In genomic region chr9:37202091-37202490, GRCh38 we compare ENCODE assay signal across 22 cellular contexts.
DNase-seq lines count a peak whose midpoint lies in the region; ATAC-seq, FAIRE-seq and TF ChIP-seq lines count a peak whose summit lies in the region.
"Had no signal": no experiment of that assay in that cellular context is flagged by ENCODE, and none has a peak within 500 bp of the region (broad histone marks: within the 10 kb centered on the region; RNA-seq: fewer than 3 reads in every experiment).

No MANE protein-coding gene starts in this region.

- no peaks in the 10 kb centered on the region for H4K20me1 ChIP-seq in DOHH2 (ENCODE audit: control insufficient read depth, insufficient read depth, low read depth, low read length)
- no peaks in the 10 kb centered on the region for H4K20me1 ChIP-seq in K562 (replicated peaks; ENCODE audit: control insufficient read depth, insufficient read depth, low read length)

- H3K36me3 ChIP-seq in DOHH2 (ENCODE audit: control insufficient read depth, low read length) (peaks cover 77% of the 10 kb centered on the region), K562 (ENCODE audit: control insufficient read depth, insufficient read depth, low read length) (peaks cover 38% of the 10 kb centered on the region), neuronal stem cell (replicated peaks in 1 of 2; ENCODE audit: control insufficient read depth in 2 of 2, insufficient read depth in 2 of 2, low read length in 2 of 2) (peaks cover 0 to 16% of the 10 kb centered on the region in 2 donors)
- H3K36me3 ChIP-seq: HAP-1 had no signal

- TF ChIP-seq EP300 in K562 (IDR thresholded peaks at IDR 0.05; ENCODE audit: low read length): no peak

- no peak for TF ChIP-seq CTCF in DOHH2 (IDR thresholded peaks at IDR 0.05; ENCODE audit: low read depth, low read length, poor library complexity, severe bottlenecking)
- TF ChIP-seq CTCF in LNCaP clone FGC (IDR thresholded peaks at IDR 0.05; ENCODE audit: control insufficient read depth, extremely low read depth, insufficient read depth): no peak
- TF ChIP-seq CTCF in K562 (IDR thresholded peaks at IDR 0.05 in 2 of 3, conservative IDR thresholded peaks at IDR 0.05 in 1 of 3; ENCODE audit: insufficient read depth in 2 of 3, low read depth in 1 of 3, low read length in 3 of 3): no peak

- H3K4me2 ChIP-seq in DOHH2 (ENCODE audit: low read length): no peak overlapping the region
- H3K4me2 ChIP-seq in K562 (ENCODE audit: insufficient read depth, low read length): no peak overlapping the region
- H3K4me2 ChIP-seq in neuronal stem cell (ENCODE audit: insufficient read depth, low read length, poor library complexity, severe bottlenecking): no peak overlapping the region

- H2BK5ac ChIP-seq in neuronal stem cell (ENCODE audit: low read length): no peak overlapping the region

- H3K23ac ChIP-seq in neuronal stem cell (ENCODE audit: low read depth, low read length, poor library complexity): no peak overlapping the region

- H3K9ac ChIP-seq in K562 (ENCODE audit: insufficient read depth in 1 of 2, low read depth in 2 of 2, low read length in 2 of 2) (no peak overlapping the region), neuronal stem cell (ENCODE audit: low read depth, low read length, poor library complexity) (no peak overlapping the region)

- no peak overlapping the region for H2BK15ac ChIP-seq in neuronal stem cell (ENCODE audit: low read length)

- H2BK12ac ChIP-seq in neuronal stem cell (ENCODE audit: low read length): no peak overlapping the region

- peak overlapping the region; percentile 95 for H3K27ac ChIP-seq in DOHH2 (ENCODE audit: low read depth, low read length)
- peak overlapping the region; percentile 84; the same call in 1 of the 3 replicates for H3K27ac ChIP-seq in K562 (ENCODE audit: extremely low read depth, low read depth, low read length)
- no peak overlapping the region for H3K27ac ChIP-seq in neuronal stem cell (replicated peaks; ENCODE audit: low read length)
- H3K27ac ChIP-seq: HL-60 had no signal

- H2AFZ ChIP-seq in K562 (ENCODE audit: low read depth, low read length): no peak overlapping the region
- H2AFZ ChIP-seq in neuronal stem cell (ENCODE audit: low read length): no peak overlapping the region
- H2AFZ ChIP-seq: GM23338 had no signal

- BruUV-seq in K562 (replicated peaks; lab: Mats Ljungman, UMichigan): no TSS peak

- FAIRE-seq in K562 (lab: Jason Lieb, UNC): no peak

- no peak for TF ChIP-seq RAD21 in K562 (CRISPR knock-in tag; conservative IDR thresholded peaks at IDR 0.05 in 1 of 2, IDR thresholded peaks at IDR 0.05 in 1 of 2)

- H2BK120ac ChIP-seq in neuronal stem cell (ENCODE audit: low read depth, low read length): no peak overlapping the region

- CTCF ChIA-PET in K562 (lab: Yijun Ruan, JAX; ENCODE audit: low intra/inter-chr PET ratio): interaction anchor here (0.6 kb wide), 1 partner anchor 59 kb away, joined by 3 read pairs; no protein-coding TSS in a partner anchor

- peaks cover 70% of the 10 kb centered on the region for H3K4me1 Mint-ChIP-seq in stimulated activated memory B cell treated with anti-CD40 and anti-IgM and Interleukin-4, amounts not matched to agents 10 μg/mL and 1 μg/mL and 100 μg/mL, for 72 hours

- H3K14ac ChIP-seq in neuronal stem cell (ENCODE audit: low read length): no peak overlapping the region

- no peak for TF ChIP-seq POLR2A in K562 (conservative IDR thresholded peaks at IDR 0.05)

- no peak overlapping the region for H2AK5ac ChIP-seq in neuronal stem cell (ENCODE audit: low read depth, low read length)

- H3K27me3 Mint-ChIP-seq in stimulated activated memory B cell treated with anti-CD40 and anti-IgM and Interleukin-4, amounts not matched to agents 10 μg/mL and 1 μg/mL and 100 μg/mL, for 72 hours: no peaks in the 10 kb centered on the region

- H3K79me2 ChIP-seq in DOHH2 (ENCODE audit: control insufficient read depth, low read length): peaks cover 86% of the 10 kb centered on the region
- H3K79me2 ChIP-seq in K562 (ENCODE audit: control insufficient read depth, insufficient read depth, low read length): peaks cover 92% of the 10 kb centered on the region

- H4K8ac ChIP-seq in neuronal stem cell (ENCODE audit: low read depth, low read length): no peak overlapping the region

- in situ Hi-C loops in K562 (cut with MboI): no loop called here

- H3K27me3 ChIP-seq in DOHH2 (ENCODE audit: control insufficient read depth, low read length) (no peaks in the 10 kb centered on the region), K562 (ENCODE audit: control insufficient read depth in 2 of 2, insufficient read depth in 2 of 2, low read length in 2 of 2) (no peaks in the 10 kb centered on the region), neuronal stem cell (ENCODE audit: control insufficient read depth in 3 of 3, insufficient read depth in 3 of 3, low read depth in 1 of 3, low read length in 3 of 3) (no peaks in the 10 kb centered on the region)

- no peak overlapping the region for H3K4me3 ChIP-seq in DOHH2 (ENCODE audit: low read length)
- no peak overlapping the region for H3K4me3 ChIP-seq in LNCaP clone FGC (ENCODE audit: low read depth, low read length)
- H3K4me3 ChIP-seq in K562: no peak overlapping the region
- no peak overlapping the region for H3K4me3 ChIP-seq in neuronal stem cell (ENCODE audit: low read length in 2 of 2)
- H3K4me3 ChIP-seq: GM23338, HAP-1 had no signal

- H3F3A ChIP-seq in DOHH2 (ENCODE audit: control insufficient read depth, insufficient read depth): peaks cover 35% of the 10 kb centered on the region

- POLR2A ChIA-PET in K562 (lab: Yijun Ruan, JAX): interaction anchor here (0.6 to 1.1 kb wide), 3 partner anchors 25 to 840 kb away, joined by 3 to 4 read pairs (median 3); no protein-coding TSS in a partner anchor

- H3K9me1 ChIP-seq in K562 (ENCODE audit: control insufficient read depth, insufficient read depth, low read length): no peaks in the 10 kb centered on the region

- H3K79me1 ChIP-seq in neuronal stem cell (ENCODE audit: low read depth, low read length): no peaks in the 10 kb centered on the region

- DNase-seq in LNCaP clone FGC (ENCODE audit: low read depth) (peak; percentile 94), K562 (ENCODE audit: extremely low read depth in 1 of 4, low spot score in 3 of 4) (no peak), neuronal stem cell (ENCODE audit: low spot score) (no peak)
- no peak for DNase-seq in activated CD8-positive, alpha-beta memory T cell treated with anti-CD3 and anti-CD28 coated beads for 24 hours
- DNase-seq: CD8-positive, alpha-beta T cell; DND-41; NCI-H1105; NCI-H146; NCI-H2029; NCI-H2227 treated with DMSO at 0.1 percent for 48 hours; NCI-H510A treated with DMSO at 0.1 percent for 48 hours; NCI-H748 treated with DMSO at 0.1 percent for 48 hours; NK-92 treated with Interleukin-12 subunit alpha and Interleukin-12 subunit beta, amount 100 ng/mL, for 24 hours; SIG-M5 had no signal

- H3K4me1 ChIP-seq in DOHH2 (ENCODE audit: control insufficient read depth, low read length) (peaks cover 95% of the 10 kb centered on the region), K562 (replicated peaks in 1 of 2; ENCODE audit: control insufficient read depth in 2 of 2, insufficient read depth in 2 of 2, low read length in 2 of 2) (peaks cover 18 to 44% of the 10 kb centered on the region in 2 experiments), neuronal stem cell (ENCODE audit: control insufficient read depth in 2 of 2, insufficient read depth in 1 of 2, low read depth in 1 of 2, low read length in 2 of 2) (peaks cover 5 to 17% of the 10 kb centered on the region in 2 donors)

- H3K4ac ChIP-seq in neuronal stem cell (ENCODE audit: low read length): no peak overlapping the region

- peaks cover 14% of the 10 kb centered on the region for H3K9me3 Mint-ChIP-seq in stimulated activated memory B cell treated with anti-CD40 and anti-IgM and Interleukin-4, amounts not matched to agents 10 μg/mL and 1 μg/mL and 100 μg/mL, for 72 hours

- peaks cover 7% of the 10 kb centered on the region; the same call in 1 of the 2 replicates for H3K9me3 ChIP-seq in DOHH2 (ENCODE audit: control insufficient read depth, insufficient read depth, low read length)
- H3K9me3 ChIP-seq in K562 (replicated peaks; ENCODE audit: control insufficient read depth, insufficient read depth, low read depth, low read length): no peaks in the 10 kb centered on the region
- peaks cover 1 to 25% of the 10 kb centered on the region in 2 donors for H3K9me3 ChIP-seq in neuronal stem cell (replicated peaks in 1 of 2; ENCODE audit: control insufficient read depth in 2 of 2, insufficient read depth in 1 of 2, low read depth in 1 of 2, low read length in 2 of 2)

- no peak overlapping the region for H3K18ac ChIP-seq in neuronal stem cell (ENCODE audit: low read length)

- intact Hi-C loops in K562 (cut with micrococcal nuclease): no loop called here

- ATAC-seq in K562: no peak
- no peak for ATAC-seq in stimulated activated memory B cell treated with anti-CD40 and anti-IgM and Interleukin-4, amounts not matched to agents 10 μg/mL and 1 μg/mL and 100 μg/mL, for 72 hours
- ATAC-seq in HG03571 (IDR thresholded peaks at IDR 0.05; ENCODE audit: unreplicated experiment): no peak
- ATAC-seq: CD8-positive, alpha-beta T cell; Panc1; SK-N-SH treated with all-trans-retinoic acid at 6 μM for 48 hours had no signal

- H3K4me3 Mint-ChIP-seq in stimulated activated memory B cell treated with anti-CD40 and anti-IgM and Interleukin-4, amounts not matched to agents 10 μg/mL and 1 μg/mL and 100 μg/mL, for 72 hours: no peak overlapping the region
- H3K4me3 Mint-ChIP-seq: CD8-positive, alpha-beta T cell; GM23338 had no signal

- no peaks in the 10 kb centered on the region for H3K9me2 ChIP-seq in DOHH2 (replicated peaks; ENCODE audit: control insufficient read depth, low read length)

- H4K91ac ChIP-seq in neuronal stem cell (ENCODE audit: low read depth, low read length, poor library complexity): no peak overlapping the region

- H3K27ac Mint-ChIP-seq in stimulated activated memory B cell treated with anti-CD40 and anti-IgM and Interleukin-4, amounts not matched to agents 10 μg/mL and 1 μg/mL and 100 μg/mL, for 72 hours: peak overlapping the region; percentile 94
- H3K27ac Mint-ChIP-seq: CD8-positive, alpha-beta T cell; GM23338 had no signal

- H3K36me3 Mint-ChIP-seq in stimulated activated memory B cell treated with anti-CD40 and anti-IgM and Interleukin-4, amounts not matched to agents 10 μg/mL and 1 μg/mL and 100 μg/mL, for 72 hours: peaks cover 64% of the 10 kb centered on the region

TF ChIP-seq in K562, 482 proteins besides CTCF, POLR2A, EP300 and RAD21 (continues in another document):
- TF ChIP-seq ARID1B (IDR thresholded peaks at IDR 0.05) (no peak), HDAC8 (tag; IDR thresholded peaks at IDR 0.05) (no peak), ZNF165 (CRISPR knock-in tag; IDR thresholded peaks at IDR 0.05; ENCODE audit: borderline replicate concordance) (no peak), FOXA3 (CRISPR knock-in tag; conservative IDR thresholded peaks at IDR 0.05 in 1 of 2, IDR thresholded peaks at IDR 0.05 in 1 of 2) (no peak), ZNF444 (CRISPR knock-in tag; IDR thresholded peaks at IDR 0.05) (no peak), HDAC1 (IDR thresholded peaks at IDR 0.05) (no peak), SMARCE1 (IDR thresholded peaks at IDR 0.05) (no peak), PRMT5 (CRISPR knock-in tag; IDR thresholded peaks at IDR 0.05) (no peak), MCM2 (IDR thresholded peaks at IDR 0.05; ENCODE audit: low read depth) (no peak), HNRNPLL (IDR thresholded peaks at IDR 0.05; ENCODE audit: low read depth, low read length, poor library complexity, severe bottlenecking) (no peak), ZNF239 (CRISPR knock-in tag; IDR thresholded peaks at IDR 0.05) (no peak)
